Comparison of ENCODE assay signal across 1 cellular context in genomic region chr1:117371436-117372151, GRCh38.
TF ChIP-seq lines count a peak whose summit lies in the region.

No MANE protein-coding gene starts in this region.

TF ChIP-seq in GM23338, 12 proteins besides CTCF, POLR2A, EP300 and RAD21 (continued from another document):
- TF ChIP-seq ZNF462 (CRISPR knock-in tag; IDR thresholded peaks at IDR 0.05), result no peak
- TF ChIP-seq ETS1 (IDR thresholded peaks at IDR 0.05), result no peak
